30 cellular contexts compared by ENCODE assay signal in the genomic region with DNA sequence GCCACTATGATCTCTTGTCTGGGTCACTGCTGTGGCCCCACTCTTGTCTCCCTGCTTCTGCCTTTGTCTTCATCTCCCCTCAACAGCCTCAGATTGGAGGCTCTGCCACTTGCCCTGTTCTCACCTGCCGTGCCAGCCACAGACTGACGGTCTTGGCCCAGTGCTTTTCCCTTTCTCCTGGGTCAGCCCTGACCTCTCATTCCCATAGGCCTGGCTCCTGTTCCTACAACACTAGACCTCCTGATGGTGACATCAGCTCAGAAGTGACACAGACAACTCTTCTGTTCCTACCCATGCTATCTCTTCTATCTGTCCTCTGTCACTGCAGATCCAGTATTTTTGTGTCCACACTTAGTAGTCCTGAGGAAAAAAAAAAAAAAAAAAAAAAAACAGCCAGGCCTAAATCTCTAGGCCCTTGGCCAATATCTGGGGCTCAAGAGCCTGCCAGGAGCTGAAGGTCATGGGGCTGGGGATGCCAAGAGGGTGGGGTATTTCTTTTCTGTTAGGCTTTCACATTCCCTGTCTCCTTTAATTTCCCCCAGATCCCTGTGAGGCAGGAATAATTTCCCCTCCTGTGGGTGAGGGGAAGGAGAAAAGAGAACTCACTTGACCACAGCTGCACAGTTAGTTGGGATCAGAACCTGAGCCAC. TPM values are rescaled to one million over a fixed set of nuclear protein-coding genes. Genes with fewer than 3 reads are reported as not detected.
DNase-seq lines count a peak whose midpoint lies in the region; ATAC-seq, FAIRE-seq and TF ChIP-seq lines count a peak whose summit lies in the region.
"Had no signal": no experiment of that assay in that cellular context is flagged by ENCODE, and none has a peak within 500 bp of the region (broad histone marks: within the 10 kb centered on the region; RNA-seq: fewer than 3 reads in every experiment).

No MANE protein-coding gene starts in this region.

- no peaks in the 10 kb centered on the region for H4K20me1 ChIP-seq in MM.1S (ENCODE audit: insufficient read depth, low read length)

- H3K27ac Mint-ChIP-seq in activated naive CD8-positive, alpha-beta T cell treated with anti-CD3 and anti-CD28 coated beads, Interleukin-2, amount 10 ng/mL, durations not matched to agents 7 days and 5 days: peak overlapping the region; percentile 26
- H3K27ac Mint-ChIP-seq in activated naive CD8-positive, alpha-beta T cell treated with anti-CD3 and anti-CD28 coated beads for 36 hours: no peak overlapping the region
- H3K27ac Mint-ChIP-seq: activated CD8-positive, alpha-beta T cell treated with anti-CD3 and anti-CD28 coated beads, Interleukin-2, amount 10 ng/mL, durations not matched to agents 7 days and 5 days; activated naive CD4-positive, alpha-beta T cell treated with anti-CD3 and anti-CD28 coated beads, Interleukin-2, amount 50 U/mL, for 24 hours; activated T-cell treated with anti-CD3 and anti-CD28 coated beads, Interleukin-2, amount 50 U/mL, for 72 hours; natural killer cell; progenitor cell of endocrine pancreas had no signal

- H4K8ac ChIP-seq in trophoblast cell (ENCODE audit: low read depth, low read length): no peak overlapping the region

- no peaks in the 10 kb centered on the region for H3K79me2 ChIP-seq in trophoblast cell (ENCODE audit: control insufficient read depth, insufficient read depth, low read length, poor library complexity)
- no peaks in the 10 kb centered on the region for H3K79me2 ChIP-seq in MM.1S (ENCODE audit: low read length)

- ATAC-seq in activated naive CD8-positive, alpha-beta T cell treated with anti-CD3 and anti-CD28 coated beads, Interleukin-2, amount 10 ng/mL, durations not matched to agents 7 days and 5 days (ENCODE audit: low read depth): no peak
- peak in 6 of 8 donors; percentile 16 to 56 (median 30) for ATAC-seq in heart right ventricle
- ATAC-seq in left lung: no peak
- ATAC-seq: activated CD8-positive, alpha-beta T cell treated with anti-CD3 and anti-CD28 coated beads, Interleukin-2, amount 10 ng/mL, durations not matched to agents 7 days and 5 days; activated T-cell treated with anti-CD3 and anti-CD28 coated beads, Interleukin-2, amount 50 U/mL, for 72 hours; natural killer cell; PC-3; stimulated activated naive CD8-positive, alpha-beta T cell treated with anti-CD3 and anti-CD28 coated beads, Interleukin-15, Interleukin-2, amounts not matched to agents 100 U/mL and 50 U/mL, for 24 hours; upper lobe of right lung had no signal

- H3K14ac ChIP-seq in trophoblast cell (ENCODE audit: low read length): no peak overlapping the region

- no peaks in the 10 kb centered on the region for H3K9me3 ChIP-seq in heart right ventricle
- peaks cover 2% of the 10 kb centered on the region for H3K9me3 ChIP-seq in trophoblast cell (ENCODE audit: insufficient read depth, low read depth, low read length)
- no peaks in the 10 kb centered on the region for H3K9me3 ChIP-seq in MM.1S (replicated peaks; ENCODE audit: insufficient read depth, low read length)
- no peaks in the 10 kb centered on the region for H3K9me3 ChIP-seq in left lung
- H3K9me3 ChIP-seq in HAP-1: no peaks in the 10 kb centered on the region
- H3K9me3 ChIP-seq: upper lobe of right lung had no signal

- no peak overlapping the region for H3K23ac ChIP-seq in trophoblast cell (ENCODE audit: low read length)

- H2BK5ac ChIP-seq in trophoblast cell (ENCODE audit: low read depth, low read length, poor library complexity): no peak overlapping the region

- peak overlapping the region; percentile 17 for H4K91ac ChIP-seq in trophoblast cell (ENCODE audit: low read depth, low read length)

- H3K4me1 Mint-ChIP-seq in activated naive CD8-positive, alpha-beta T cell treated with anti-CD3 and anti-CD28 coated beads, Interleukin-2, amount 10 ng/mL, durations not matched to agents 7 days and 5 days: no peaks in the 10 kb centered on the region
- no peaks in the 10 kb centered on the region for H3K4me1 Mint-ChIP-seq in activated naive CD8-positive, alpha-beta T cell treated with anti-CD3 and anti-CD28 coated beads for 36 hours
- H3K4me1 Mint-ChIP-seq: activated naive CD4-positive, alpha-beta T cell treated with anti-CD3 and anti-CD28 coated beads, Interleukin-2, amount 50 U/mL, for 24 hours had no signal

- H3K4me1 ChIP-seq in heart right ventricle: peaks cover 2 to 23% (median 12%) of the 10 kb centered on the region in 9 donors
- peaks cover 9 to 12% of the 10 kb centered on the region in 2 experiments for H3K4me1 ChIP-seq in trophoblast cell (ENCODE audit: control insufficient read depth in 1 of 2, insufficient read depth in 2 of 2, low read length in 2 of 2)
- H3K4me1 ChIP-seq in MM.1S (ENCODE audit: low read length): no peaks in the 10 kb centered on the region
- no peaks in the 10 kb centered on the region for H3K4me1 ChIP-seq in left lung
- peaks cover 16% of the 10 kb centered on the region for H3K4me1 ChIP-seq in HAP-1
- H3K4me1 ChIP-seq: upper lobe of right lung had no signal

- H2BK120ac ChIP-seq in trophoblast cell (ENCODE audit: insufficient read depth, low read length, poor library complexity): peak overlapping the region; percentile 1

- no peak for DNase-seq in activated naive CD8-positive, alpha-beta T cell treated with anti-CD3 and anti-CD28 coated beads, Interleukin-2, amount 10 ng/mL, durations not matched to agents 7 days and 5 days
- no peak for DNase-seq in activated naive CD8-positive, alpha-beta T cell treated with anti-CD3 and anti-CD28 coated beads for 36 hours
- no peak for DNase-seq in heart right ventricle
- no peak for DNase-seq in trophoblast cell
- DNase-seq in urothelium cell line (ENCODE audit: low spot score): peak; percentile 3
- DNase-seq in MM.1S: no peak
- no peak for DNase-seq in left lung
- DNase-seq in HAP-1 (ENCODE audit: low spot score in 2 of 2): no peak
- DNase-seq: activated CD4-positive, alpha-beta T cell treated with anti-CD3 and anti-CD28 coated beads for 1 hour; activated CD8-positive, alpha-beta T cell treated with anti-CD3 and anti-CD28 coated beads, Interleukin-2, amount 10 ng/mL, durations not matched to agents 7 days and 5 days; activated T-cell treated with anti-CD3 and anti-CD28 coated beads, Interleukin-2, amount 50 U/mL, for 72 hours; glutamatergic neuron; GOT3; Karpas-422; natural killer cell; NCI-H1048; NCI-H1930; NCI-H226; NCI-H774; PC-3; SHP77 treated with DMSO at 0.1 percent for 48 hours; stimulated activated CD4-positive, alpha-beta T cell treated with anti-CD3 and anti-CD28 coated beads, Interleukin-4, amount 100 ng/mL, for 24 hours; stimulated activated naive CD8-positive, alpha-beta T cell treated with anti-CD3 and anti-CD28 coated beads, Interleukin-15, Interleukin-2, amounts not matched to agents 100 U/mL and 50 U/mL, for 24 hours; upper lobe of right lung had no signal

- no peak for FAIRE-seq in urothelium cell line (lab: Jason Lieb, UNC)
- FAIRE-seq: D721Med had no signal

- TF ChIP-seq CTCF in heart right ventricle (IDR thresholded peaks at IDR 0.05): no peak
- no peak for TF ChIP-seq CTCF in MM.1S (IDR thresholded peaks at IDR 0.05; ENCODE audit: low read length)
- TF ChIP-seq CTCF in left lung (IDR thresholded peaks at IDR 0.05): no peak

- H3K4me3 ChIP-seq in heart right ventricle: no peak overlapping the region
- no peak overlapping the region for H3K4me3 ChIP-seq in trophoblast cell (ENCODE audit: low read depth, low read length)
- no peak overlapping the region for H3K4me3 ChIP-seq in MM.1S (ENCODE audit: low read length)
- no peak overlapping the region for H3K4me3 ChIP-seq in left lung
- H3K4me3 ChIP-seq in HAP-1: no peak overlapping the region
- H3K4me3 ChIP-seq: upper lobe of right lung had no signal

- H3F3A ChIP-seq in MM.1S (ENCODE audit: insufficient read depth, low read length): no peaks in the 10 kb centered on the region

- H2AFZ ChIP-seq in trophoblast cell (ENCODE audit: insufficient read depth, low read length, poor library complexity) (no peak overlapping the region), MM.1S (ENCODE audit: low read length) (no peak overlapping the region)

- intact Hi-C loops in heart right ventricle (cut with DNase I): no loop called here
- intact Hi-C loops in left lung (cut with DNase I): no loop called here

- no peak overlapping the region for H3K18ac ChIP-seq in trophoblast cell (ENCODE audit: low read length)

- H3K36me3 ChIP-seq in heart right ventricle (no peaks in the 10 kb centered on the region), trophoblast cell (ENCODE audit: control insufficient read depth in 1 of 2, insufficient read depth in 2 of 2, low read length in 2 of 2) (no peaks in the 10 kb centered on the region), MM.1S (replicated peaks; ENCODE audit: insufficient read depth, low read length) (no peaks in the 10 kb centered on the region), left lung (no peaks in the 10 kb centered on the region), HAP-1 (replicated peaks) (no peaks in the 10 kb centered on the region)
- H3K36me3 ChIP-seq: upper lobe of right lung had no signal

- no peak overlapping the region for H2BK12ac ChIP-seq in trophoblast cell (ENCODE audit: low read length)

- no peak overlapping the region for H2AK5ac ChIP-seq in trophoblast cell (ENCODE audit: low read length)

- H3K27me3 Mint-ChIP-seq in activated naive CD8-positive, alpha-beta T cell treated with anti-CD3 and anti-CD28 coated beads, Interleukin-2, amount 10 ng/mL, durations not matched to agents 7 days and 5 days: peaks cover under 1% of the 10 kb centered on the region
- H3K27me3 Mint-ChIP-seq in activated naive CD8-positive, alpha-beta T cell treated with anti-CD3 and anti-CD28 coated beads for 36 hours: no peaks in the 10 kb centered on the region

- POLR2A ChIA-PET in activated naive CD8-positive, alpha-beta T cell treated with anti-CD3 and anti-CD28 coated beads, Interleukin-2, amount 10 ng/mL, durations not matched to agents 7 days and 5 days (lab: Charles Lee): no interaction called here

- H3K9me2 ChIP-seq in MM.1S (replicated peaks; ENCODE audit: insufficient read depth, low read length): no peaks in the 10 kb centered on the region

- no peaks in the 10 kb centered on the region for H3K36me3 Mint-ChIP-seq in activated naive CD8-positive, alpha-beta T cell treated with anti-CD3 and anti-CD28 coated beads, Interleukin-2, amount 10 ng/mL, durations not matched to agents 7 days and 5 days
- no peaks in the 10 kb centered on the region for H3K36me3 Mint-ChIP-seq in activated naive CD8-positive, alpha-beta T cell treated with anti-CD3 and anti-CD28 coated beads for 36 hours
- H3K36me3 Mint-ChIP-seq: activated naive CD4-positive, alpha-beta T cell treated with anti-CD3 and anti-CD28 coated beads, Interleukin-2, amount 50 U/mL, for 24 hours; natural killer cell had no signal

- H4K12ac ChIP-seq in trophoblast cell (ENCODE audit: low read depth, low read length): no peak overlapping the region

- H3K4me2 ChIP-seq in trophoblast cell (ENCODE audit: low read length): no peak overlapping the region
- H3K4me2 ChIP-seq in MM.1S (ENCODE audit: low read depth, low read length): no peak overlapping the region

- in situ Hi-C loops in HAP-1 (cut with MboI; ENCODE audit: low sequenced_read_pairs): no loop called here

- peaks cover 6% of the 10 kb centered on the region for H3K79me1 ChIP-seq in trophoblast cell (ENCODE audit: low read length)

- H3K4me3 Mint-ChIP-seq in activated naive CD8-positive, alpha-beta T cell treated with anti-CD3 and anti-CD28 coated beads, Interleukin-2, amount 10 ng/mL, durations not matched to agents 7 days and 5 days: no peak overlapping the region
- no peak overlapping the region for H3K4me3 Mint-ChIP-seq in activated naive CD8-positive, alpha-beta T cell treated with anti-CD3 and anti-CD28 coated beads for 36 hours
- H3K4me3 Mint-ChIP-seq: activated CD8-positive, alpha-beta T cell treated with anti-CD3 and anti-CD28 coated beads, Interleukin-2, amount 10 ng/mL, durations not matched to agents 7 days and 5 days; activated naive CD4-positive, alpha-beta T cell treated with anti-CD3 and anti-CD28 coated beads, Interleukin-2, amount 50 U/mL, for 24 hours; activated T-cell treated with anti-CD3 and anti-CD28 coated beads, Interleukin-2, amount 50 U/mL, for 72 hours; natural killer cell had no signal

- H3K9ac ChIP-seq in trophoblast cell (ENCODE audit: low read length) (no peak overlapping the region), MM.1S (ENCODE audit: low read length) (no peak overlapping the region)

- WGBS in heart right ventricle, 2 donors: 67 to 74% methylated on average over 2 of the region's 2 CpGs
- no CpG with 5 or more reads among the region's 2 CpGs for WGBS in trophoblast cell (ENCODE audit: extremely low coverage, insufficient coverage, insufficient read length)

- no peak overlapping the region for H3K4ac ChIP-seq in trophoblast cell (ENCODE audit: low read depth, low read length)

- H3K9me3 Mint-ChIP-seq in activated naive CD8-positive, alpha-beta T cell treated with anti-CD3 and anti-CD28 coated beads, Interleukin-2, amount 10 ng/mL, durations not matched to agents 7 days and 5 days: no peaks in the 10 kb centered on the region
- no peaks in the 10 kb centered on the region for H3K9me3 Mint-ChIP-seq in activated naive CD8-positive, alpha-beta T cell treated with anti-CD3 and anti-CD28 coated beads for 36 hours
- H3K9me3 Mint-ChIP-seq: activated naive CD4-positive, alpha-beta T cell treated with anti-CD3 and anti-CD28 coated beads, Interleukin-2, amount 50 U/mL, for 24 hours; activated T-cell treated with anti-CD3 and anti-CD28 coated beads, Interleukin-2, amount 50 U/mL, for 72 hours; natural killer cell had no signal

- H3K27me3 ChIP-seq in heart right ventricle (no peaks in the 10 kb centered on the region), trophoblast cell (ENCODE audit: insufficient read depth, low read length) (no peaks in the 10 kb centered on the region), MM.1S (replicated peaks; ENCODE audit: insufficient read depth, low read length) (no peaks in the 10 kb centered on the region), left lung (no peaks in the 10 kb centered on the region), HAP-1 (ENCODE audit: low read depth) (no peaks in the 10 kb centered on the region)
- H3K27me3 ChIP-seq: upper lobe of right lung had no signal

- H3K27ac ChIP-seq in heart right ventricle (peak overlapping the region; percentile 52 to 89 (median 74)), trophoblast cell (ENCODE audit: low read depth, low read length) (no peak overlapping the region), MM.1S (ENCODE audit: low read length) (no peak overlapping the region), left lung (no peak overlapping the region)
- H3K27ac ChIP-seq: C4-2B, upper lobe of right lung had no signal

RNA-seq across cellular contexts. Expression of a gene that starts 42.0 kb away (rescaled TPM):
- total RNA-seq in activated naive CD8-positive, alpha-beta T cell treated with anti-CD3 and anti-CD28 coated beads, Interleukin-2, amount 10 ng/mL, durations not matched to agents 7 days and 5 days: not detected
- under 1 TPM; 0.19 to 0.34 TPM for total RNA-seq in activated naive CD8-positive, alpha-beta T cell treated with anti-CD3 and anti-CD28 coated beads for 36 hours
- total RNA-seq in heart right ventricle (1 to 10 TPM in 8 of 10 donors, under 1 TPM in 2; 0.30 to 2.6 (median 1.4) TPM), left lung (1 to 10 TPM in 1 of 2 donors, under 1 TPM in 1; 0.63 to 1.0 TPM)
- polyA plus RNA-seq in heart right ventricle: under 1 TPM; 0.77 to 0.95 TPM
- polyA plus RNA-seq in trophoblast cell (2013): 119 and 130 TPM in 2 replicates
- total RNA-seq: mesenteric fat pad had no signal
- polyA plus RNA-seq: fibroblast of lung had no signal

Comparison
In these comparisons a context has a peak if more than half of its experiments do, and no peak if none do; other contexts are left out.
1. ATAC-seq: peak in heart right ventricle (6 of 8); none in activated naive CD8-positive, alpha-beta T cell treated with anti-CD3 and anti-CD28 coated beads, Interleukin-2, amount 10 ng/mL, durations not matched to agents 7 days and 5 days (single experiment) and left lung (single experiment).
2. H3K27ac ChIP-seq: peak in heart right ventricle (10 of 10); none in trophoblast cell (single experiment), MM.1S (single experiment) and left lung (0 of 2).